ENCODE assay signal across 9 cellular contexts in the genomic region with DNA sequence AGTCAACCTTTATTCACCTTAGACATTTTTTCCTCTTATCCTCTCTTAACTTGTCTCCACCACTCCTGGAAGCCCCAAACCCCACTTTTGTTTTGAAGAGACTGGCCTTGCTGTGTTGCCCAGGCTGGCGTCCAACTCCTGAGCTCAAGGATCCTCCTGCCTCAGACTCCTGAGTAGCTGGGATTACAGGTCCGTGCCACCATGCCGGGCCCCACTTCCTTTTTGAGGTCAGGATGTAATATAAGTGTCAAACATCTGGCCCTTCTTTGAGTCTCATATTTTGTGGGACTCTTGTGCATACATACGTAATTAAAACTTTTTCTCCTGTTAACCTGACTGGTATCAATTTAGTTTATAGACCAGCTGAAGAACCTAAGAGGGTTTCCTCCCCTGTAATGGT. TPM values are rescaled to one million over a fixed set of nuclear protein-coding genes. Genes with fewer than 3 reads are reported as not detected.
DNase-seq lines count a peak whose midpoint lies in the region; ATAC-seq and TF ChIP-seq lines count a peak whose summit lies in the region.
"Had no signal": no experiment of that assay in that cellular context is flagged by ENCODE, and none has a peak within 500 bp of the region (broad histone marks: within the 10 kb centered on the region; RNA-seq: fewer than 3 reads in every experiment).

No MANE protein-coding gene starts in this region.

- H2BK5ac ChIP-seq in IMR-90 (ENCODE audit: low read depth, low read length, poor library complexity, severe bottlenecking) = no peak overlapping the region

- peaks cover 5 to 26% of the 10 kb centered on the region in 2 experiments; a peak in 3 of 4 replicates for H3K79me1 ChIP-seq in IMR-90 (ENCODE audit: low read depth in 1 of 2, low read length in 2 of 2)

- no peak for ATAC-seq in CD4-positive, alpha-beta T cell (ENCODE audit: poor library complexity)
- ATAC-seq in IMR-90 (ENCODE audit: low read depth) (no peak), GM18498 (IDR thresholded peaks at IDR 0.05; ENCODE audit: unreplicated experiment) (no peak), HG02938 (IDR thresholded peaks at IDR 0.05; ENCODE audit: unreplicated experiment) (no peak)
- no peak for ATAC-seq in naive thymus-derived CD4-positive, alpha-beta T cell

- no peak overlapping the region for H4K91ac ChIP-seq in IMR-90 (ENCODE audit: insufficient read depth, low read depth, low read length)

- no CpG with 5 or more reads among the region's 4 CpGs for WGBS in IMR-90 (ENCODE audit: extremely low coverage in 2 of 2, insufficient read length in 1 of 2), 2 experiments

- intact Hi-C loops in CD4-positive, alpha-beta T cell (cut with DNase I, micrococcal nuclease) = loop anchor here (1.0 to 10.0 kb wide), 9 partner anchors 58 to 1719 kb away; a partner anchor contains a TSS
- intact Hi-C loops in IMR-90 (cut with micrococcal nuclease) = no loop called here
- intact Hi-C loops in naive thymus-derived CD4-positive, alpha-beta T cell (cut with micrococcal nuclease) = loop anchor here (2.0 to 10.0 kb wide), 5 partner anchors 441 to 1969 kb away; a partner anchor contains a TSS

- H3K18ac ChIP-seq in IMR-90 (ENCODE audit: low read depth, low read length) = no peak overlapping the region

- H3K23ac ChIP-seq in IMR-90 (ENCODE audit: low read depth, low read length) = no peak overlapping the region

- H4K5ac ChIP-seq in IMR-90 (ENCODE audit: low read depth, low read length) = no peak overlapping the region

- H4K8ac ChIP-seq in IMR-90 (ENCODE audit: low read depth in 2 of 2, low read length in 2 of 2) = no peak overlapping the region

- peaks cover 20% of the 10 kb centered on the region for H3K36me3 Mint-ChIP-seq in CD4-positive, alpha-beta T cell (ENCODE audit: low read depth)
- peaks cover 0 to 2% (median 0%) of the 10 kb centered on the region in 5 donors for H3K36me3 Mint-ChIP-seq in naive thymus-derived CD4-positive, alpha-beta T cell

- H3K9ac ChIP-seq in IMR-90 (ENCODE audit: low read depth, low read length) = no peak overlapping the region

- CTCF ChIA-PET in CD4-positive, alpha-beta T cell (lab: Charles Lee) = interaction anchor here (2.9 kb wide), 1 partner anchor 62 kb away, joined by 16 read pairs; no protein-coding TSS in a partner anchor
- CTCF ChIA-PET in IMR-90 (lab: Yijun Ruan, JAX) = no interaction called here
- CTCF ChIA-PET in naive thymus-derived CD4-positive, alpha-beta T cell (lab: Charles Lee) = no interaction called here

- no peak overlapping the region for H3K4me2 ChIP-seq in IMR-90 (ENCODE audit: low read depth, low read length)

- no peaks in the 10 kb centered on the region for H3K36me3 ChIP-seq in IMR-90 (ENCODE audit: control insufficient read depth, insufficient read depth, low read length)
- H3K36me3 ChIP-seq in naive thymus-derived CD4-positive, alpha-beta T cell (ENCODE audit: control insufficient read depth in 2 of 3, insufficient read depth in 3 of 3, low read length in 3 of 3) = peaks cover 0 to 6% (median 0%) of the 10 kb centered on the region in 3 experiments
- H3K36me3 ChIP-seq in H7 (replicated peaks; ENCODE audit: control insufficient read depth, insufficient read depth, low read length) = no peaks in the 10 kb centered on the region
- H3K36me3 ChIP-seq: brain microvascular endothelial cell had no signal

- no peak overlapping the region for H2BK120ac ChIP-seq in IMR-90 (ENCODE audit: low read depth, low read length)

- no peaks in the 10 kb centered on the region for H3K27me3 ChIP-seq in CD4-positive, alpha-beta T cell (ENCODE audit: control insufficient read depth, insufficient read depth, low read length)
- H3K27me3 ChIP-seq in IMR-90 (ENCODE audit: control insufficient read depth, insufficient read depth, low read length) = no peaks in the 10 kb centered on the region
- H3K27me3 ChIP-seq in naive thymus-derived CD4-positive, alpha-beta T cell (ENCODE audit: control insufficient read depth in 2 of 2, insufficient read depth in 2 of 2, low read length in 2 of 2) = no peaks in the 10 kb centered on the region
- H3K27me3 ChIP-seq in H7 (ENCODE audit: control insufficient read depth, insufficient read depth, low read length) = no peaks in the 10 kb centered on the region
- H3K27me3 ChIP-seq: brain microvascular endothelial cell had no signal

- TF ChIP-seq CTCF in CD4-positive, alpha-beta T cell (IDR thresholded peaks at IDR 0.05) = no peak
- TF ChIP-seq CTCF in IMR-90 (conservative IDR thresholded peaks at IDR 0.05; ENCODE audit: low read depth, low read length) = no peak

- H2AK9ac ChIP-seq in IMR-90 (replicated peaks; ENCODE audit: low read depth, low read length, poor library complexity) = no peak overlapping the region

- no peaks in the 10 kb centered on the region for H3K27me3 Mint-ChIP-seq in CD4-positive, alpha-beta T cell
- no peaks in the 10 kb centered on the region for H3K27me3 Mint-ChIP-seq in naive thymus-derived CD4-positive, alpha-beta T cell

- no peaks in the 10 kb centered on the region for H3K9me3 Mint-ChIP-seq in CD4-positive, alpha-beta T cell
- peaks cover 0 to 6% (median 0%) of the 10 kb centered on the region in 11 donors for H3K9me3 Mint-ChIP-seq in naive thymus-derived CD4-positive, alpha-beta T cell

- DNase-seq in CD4-positive, alpha-beta T cell = no peak
- no peak for DNase-seq in IMR-90
- peak; percentile 5 to 20 for DNase-seq in activated CD4-positive, alpha-beta T cell treated with anti-CD3 and anti-CD28 coated beads, Interleukin-2, amount 50 U/mL, for 48 hours
- DNase-seq in naive thymus-derived CD4-positive, alpha-beta T cell = no peak
- DNase-seq in H7 = no peak
- no peak for DNase-seq in NCI-H1436 treated with DMSO at 0.1 percent for 48 hours (lab: John Stamatoyannopoulos, UW)
- DNase-seq: brain microvascular endothelial cell had no signal

- H3K4me1 ChIP-seq in IMR-90 (ENCODE audit: control insufficient read depth, insufficient read depth, low read length) = no peaks in the 10 kb centered on the region; the same call in 1 of the 2 replicates
- peaks cover 11 to 15% of the 10 kb centered on the region in 2 donors for H3K4me1 ChIP-seq in naive thymus-derived CD4-positive, alpha-beta T cell (ENCODE audit: control insufficient read depth in 2 of 2, insufficient read depth in 2 of 2, low read length in 2 of 2)

- H2AK5ac ChIP-seq in IMR-90 (ENCODE audit: low read depth, low read length) = no peak overlapping the region

- H3K4ac ChIP-seq in IMR-90 (ENCODE audit: low read depth, low read length) = no peak overlapping the region

- H4K20me1 ChIP-seq in IMR-90 (ENCODE audit: insufficient read depth, low read length) = peaks cover 7% of the 10 kb centered on the region; the same call in 1 of the 2 replicates

- no peak overlapping the region for H3K27ac ChIP-seq in CD4-positive, alpha-beta T cell (ENCODE audit: low read depth, low read length)
- no peak overlapping the region for H3K27ac ChIP-seq in IMR-90 (ENCODE audit: insufficient read depth, low read length)
- no peak overlapping the region for H3K27ac ChIP-seq in naive thymus-derived CD4-positive, alpha-beta T cell (ENCODE audit: low read depth, low read length)

- no peaks in the 10 kb centered on the region for H3K9me1 ChIP-seq in IMR-90 (ENCODE audit: insufficient read depth, low read length)

- H3K9me3 ChIP-seq in CD4-positive, alpha-beta T cell (ENCODE audit: control insufficient read depth, low read length) = no peaks in the 10 kb centered on the region
- H3K9me3 ChIP-seq in IMR-90 (ENCODE audit: control insufficient read depth, insufficient read depth, low read length) = no peaks in the 10 kb centered on the region
- H3K9me3 ChIP-seq in naive thymus-derived CD4-positive, alpha-beta T cell (ENCODE audit: control insufficient read depth in 2 of 3, low read length in 3 of 3) = no peaks in the 10 kb centered on the region

- in situ Hi-C loops in IMR-90 (cut with MboI; ENCODE audit: low sequenced_read_pairs) = loop anchor here (5.0 kb wide), 1 partner anchor 61 kb away; no protein-coding TSS in a partner anchor

- peak overlapping the region; percentile 99 for H3K4me3 Mint-ChIP-seq in CD4-positive, alpha-beta T cell
- H3K4me3 Mint-ChIP-seq in naive thymus-derived CD4-positive, alpha-beta T cell = peak overlapping the region; percentile 94 to 100 (median 98)

- peak overlapping the region; percentile 39; the same call in 1 of the 2 replicates for H2BK20ac ChIP-seq in IMR-90 (ENCODE audit: low read depth, low read length)

- dilution Hi-C loops in IMR-90 (cut with HindIII; ENCODE audit: low sequenced_read_pairs, unreplicated experiment) = no loop called here

- POLR2A ChIA-PET in CD4-positive, alpha-beta T cell (lab: Charles Lee) = interaction anchor here (1.4 to 11.2 kb wide), 7 partner anchors 8 to 789 kb away, joined by 3 to 809 read pairs (median 18); a partner anchor contains a TSS
- POLR2A ChIA-PET in IMR-90 (lab: Charles Lee; ENCODE audit: unreplicated experiment) = no interaction called here
- POLR2A ChIA-PET in naive thymus-derived CD4-positive, alpha-beta T cell (lab: Charles Lee) = interaction anchor here (1.7 to 13.8 kb wide), 3 partner anchors 59 to 668 kb away, joined by 5 to 413 read pairs (median 56); a partner anchor contains a TSS

- peak overlapping the region; percentile 99 for H3K27ac Mint-ChIP-seq in CD4-positive, alpha-beta T cell
- peak overlapping the region; percentile 89 to 100 (median 99) for H3K27ac Mint-ChIP-seq in naive thymus-derived CD4-positive, alpha-beta T cell

- H2BK15ac ChIP-seq in IMR-90 (ENCODE audit: low read depth, low read length) = no peak overlapping the region

- no peak for TF ChIP-seq RAD21 in IMR-90 (IDR thresholded peaks at IDR 0.05; ENCODE audit: low read length)

- H3K4me1 Mint-ChIP-seq in CD4-positive, alpha-beta T cell (ENCODE audit: low read depth) = peaks cover 33% of the 10 kb centered on the region
- H3K4me1 Mint-ChIP-seq in naive thymus-derived CD4-positive, alpha-beta T cell = peaks cover 14 to 48% (median 24%) of the 10 kb centered on the region in 7 donors

- no peak overlapping the region for H3K4me3 ChIP-seq in IMR-90 (ENCODE audit: insufficient read depth, low read depth, low read length)
- no peak overlapping the region for H3K4me3 ChIP-seq in naive thymus-derived CD4-positive, alpha-beta T cell (ENCODE audit: low read length)
- H3K4me3 ChIP-seq in H7 (ENCODE audit: insufficient read depth, low read depth, low read length) = no peak overlapping the region

- H2AFZ ChIP-seq in IMR-90 (replicated peaks; ENCODE audit: low read length, poor library complexity) = no peak overlapping the region

- no peak for TF ChIP-seq POLR2A in IMR-90 (IDR thresholded peaks at IDR 0.05; ENCODE audit: low read depth, low read length)

- H3K14ac ChIP-seq in IMR-90 (replicated peaks; ENCODE audit: low read depth, low read length) = no peak overlapping the region

- BruUV-seq in IMR-90 (replicated peaks; lab: Mats Ljungman, UMichigan) = no TSS peak

- no peak overlapping the region for H3K56ac ChIP-seq in IMR-90 (ENCODE audit: extremely low read depth, insufficient read depth, low read length)

RNA-seq across cellular contexts. Expression of a gene that starts 1.4 kb away (rescaled TPM):
- 1 to 10 TPM; 6.4 to 8.3 TPM for total RNA-seq in CD4-positive, alpha-beta T cell
- 6.8 and 7.5 TPM in 2 replicates for total RNA-seq in IMR-90 (2012; rRNA removed)
- 4.4 and 6.0 TPM in 2 replicates for polyA plus RNA-seq in IMR-90 (2012; rRNA removed)
- 1.6 TPM in 2 replicates for polyA plus RNA-seq in IMR-90 (2012; cell fraction: cytosol; rRNA removed)
- 1.4 and 6.7 TPM in 2 replicates for polyA plus RNA-seq in IMR-90 (2012; cell fraction: nucleus; rRNA removed; ENCODE audit: low replicate concordance)
- total RNA-seq in naive thymus-derived CD4-positive, alpha-beta T cell = 10 to 100 TPM; 11.3 to 24.4 (median 21.0) TPM
- polyA plus RNA-seq in naive thymus-derived CD4-positive, alpha-beta T cell = 1 to 10 TPM; 1.3 to 1.4 TPM
- 2.3 and 5.2 TPM in 2 replicates for total RNA-seq in H7 (2014; rRNA removed; shearing (Covaris generic))

RNA-seq across cellular contexts. Expression of a gene that starts 57.9 kb away (rescaled TPM):
- 100 to 1,000 TPM; 165 to 174 TPM for total RNA-seq in CD4-positive, alpha-beta T cell
- total RNA-seq in IMR-90 (2012; rRNA removed) = 65.8 and 117 TPM in 2 replicates
- polyA plus RNA-seq in IMR-90 (2012; rRNA removed) = 32.2 TPM in 2 replicates
- polyA plus RNA-seq in IMR-90 (2012; cell fraction: cytosol; rRNA removed) = 3.7 and 14.1 TPM in 2 replicates
- 1.5 and 17.5 TPM in 2 replicates for polyA plus RNA-seq in IMR-90 (2012; cell fraction: nucleus; rRNA removed; ENCODE audit: low replicate concordance)
- total RNA-seq in naive thymus-derived CD4-positive, alpha-beta T cell = 100 to 1,000 TPM in 2 of 5 experiments, 10 to 100 TPM in 3; 61.1 to 105 (median 73.8) TPM
- 10 to 100 TPM; 54.9 to 55.4 TPM for polyA plus RNA-seq in naive thymus-derived CD4-positive, alpha-beta T cell
- total RNA-seq in H7 (2014; rRNA removed; shearing (Covaris generic)) = 124 and 129 TPM in 2 replicates

Comparison
In these comparisons a context has a peak if more than half of its experiments do, and no peak if none do; other contexts are left out.
1. DNase-seq: peak in activated CD4-positive, alpha-beta T cell treated with anti-CD3 and anti-CD28 coated beads, Interleukin-2, amount 50 U/mL, for 48 hours (2 of 2); none in CD4-positive, alpha-beta T cell (0 of 10), IMR-90 (single experiment), naive thymus-derived CD4-positive, alpha-beta T cell (0 of 9), H7 (single experiment) and NCI-H1436 treated with DMSO at 0.1 percent for 48 hours (single experiment).